Comparison of ENCODE assay signal across 1 cellular context in genomic region chr15:49645277-49645676, GRCh38.
TF ChIP-seq lines count a peak whose summit lies in the region.

No MANE protein-coding gene starts in this region.

TF ChIP-seq in K562, 482 proteins besides CTCF, POLR2A, EP300 and RAD21 (continued from another document):
- TF ChIP-seq, protein P1, sequence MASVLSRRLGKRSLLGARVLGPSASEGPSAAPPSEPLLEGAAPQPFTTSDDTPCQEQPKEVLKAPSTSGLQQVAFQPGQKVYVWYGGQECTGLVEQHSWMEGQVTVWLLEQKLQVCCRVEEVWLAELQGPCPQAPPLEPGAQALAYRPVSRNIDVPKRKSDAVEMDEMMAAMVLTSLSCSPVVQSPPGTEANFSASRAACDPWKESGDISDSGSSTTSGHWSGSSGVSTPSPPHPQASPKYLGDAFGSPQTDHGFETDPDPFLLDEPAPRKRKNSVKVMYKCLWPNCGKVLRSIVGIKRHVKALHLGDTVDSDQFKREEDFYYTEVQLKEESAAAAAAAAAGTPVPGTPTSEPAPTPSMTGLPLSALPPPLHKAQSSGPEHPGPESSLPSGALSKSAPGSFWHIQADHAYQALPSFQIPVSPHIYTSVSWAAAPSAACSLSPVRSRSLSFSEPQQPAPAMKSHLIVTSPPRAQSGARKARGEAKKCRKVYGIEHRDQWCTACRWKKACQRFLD (CRISPR knock-in tag; IDR thresholded peaks at IDR 0.05), result no peak
- TF ChIP-seq KAT8 (IDR thresholded peaks at IDR 0.05; ENCODE audit: low read depth) (no peak), ZFP36 (IDR thresholded peaks at IDR 0.05; ENCODE audit: low read depth, low read length, partially characterized antibody) (no peak), CHCHD3 (CRISPR knock-in tag; IDR thresholded peaks at IDR 0.05) (no peak), NFATC3 (IDR thresholded peaks at IDR 0.05) (no peak), GTF2E2 (tag; IDR thresholded peaks at IDR 0.05) (no peak), SIN3A (IDR thresholded peaks at IDR 0.05; ENCODE audit: borderline replicate concordance in 2 of 2, control insufficient read depth in 1 of 2, low read depth in 2 of 2, low read length in 2 of 2) (no peak), COPS2 (conservative IDR thresholded peaks at IDR 0.05) (no peak), RBM15 (IDR thresholded peaks at IDR 0.05; ENCODE audit: insufficient read depth, low read length) (no peak)
